1 cellular context compared by ENCODE assay signal in the genomic region with DNA sequence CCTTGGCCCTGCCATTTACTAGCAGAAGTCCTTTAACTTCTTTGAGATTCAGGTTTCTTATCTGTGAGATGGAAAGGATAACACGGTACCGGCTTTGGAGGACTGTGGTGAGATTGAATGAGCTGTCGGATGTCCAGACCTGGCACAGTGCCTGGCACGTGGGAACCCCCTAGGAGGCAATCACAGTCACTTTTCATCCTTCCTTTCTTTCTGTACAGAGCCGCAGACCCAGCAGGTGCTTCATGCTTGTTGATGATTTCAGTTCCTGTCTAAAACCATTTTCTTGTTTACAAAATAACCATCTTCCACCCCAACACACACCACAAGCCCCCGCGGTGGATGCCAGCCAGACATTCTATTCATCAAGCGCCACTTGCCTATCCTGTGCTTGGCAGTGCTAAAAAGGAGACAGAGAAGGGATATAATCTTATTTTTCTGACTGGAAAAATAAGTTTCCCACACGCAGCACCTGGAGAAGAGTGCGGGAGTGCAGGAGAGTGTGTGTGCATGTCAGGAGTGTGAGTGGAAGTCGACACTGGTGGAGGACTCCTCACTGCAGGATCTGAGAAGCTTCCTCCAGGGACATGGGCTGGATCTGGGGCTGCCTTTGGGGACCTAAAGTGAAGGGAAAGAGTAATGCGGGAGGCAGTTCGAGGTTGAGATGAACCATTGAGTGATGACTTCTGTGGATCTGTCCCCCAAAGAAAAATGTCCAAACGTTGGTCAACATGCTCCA.
TF ChIP-seq lines count a peak whose summit lies in the region.

No MANE protein-coding gene starts in this region.

TF ChIP-seq in GM12878, 131 proteins besides CTCF, POLR2A, EP300 and RAD21 (continued from another document and continues in another):
- peak; percentile 64 for TF ChIP-seq KLF5 (IDR thresholded peaks at IDR 0.05; ENCODE audit: partially characterized antibody)
- TF ChIP-seq NR2C2 (IDR thresholded peaks at IDR 0.05; ENCODE audit: borderline replicate concordance, control insufficient read depth, insufficient read length, low read depth): no peak
- TF ChIP-seq, protein P1, sequence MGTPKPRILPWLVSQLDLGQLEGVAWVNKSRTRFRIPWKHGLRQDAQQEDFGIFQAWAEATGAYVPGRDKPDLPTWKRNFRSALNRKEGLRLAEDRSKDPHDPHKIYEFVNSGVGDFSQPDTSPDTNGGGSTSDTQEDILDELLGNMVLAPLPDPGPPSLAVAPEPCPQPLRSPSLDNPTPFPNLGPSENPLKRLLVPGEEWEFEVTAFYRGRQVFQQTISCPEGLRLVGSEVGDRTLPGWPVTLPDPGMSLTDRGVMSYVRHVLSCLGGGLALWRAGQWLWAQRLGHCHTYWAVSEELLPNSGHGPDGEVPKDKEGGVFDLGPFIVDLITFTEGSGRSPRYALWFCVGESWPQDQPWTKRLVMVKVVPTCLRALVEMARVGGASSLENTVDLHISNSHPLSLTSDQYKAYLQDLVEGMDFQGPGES (IDR thresholded peaks at IDR 0.05): no peak
- no peak for TF ChIP-seq ZNF384 (IDR thresholded peaks at IDR 0.05; ENCODE audit: borderline replicate concordance, low read depth, low read length)
- peak; percentile 65 for TF ChIP-seq IRF4 (IDR thresholded peaks at IDR 0.05; ENCODE audit: low read depth, low read length)
- TF ChIP-seq ZNF217 (IDR thresholded peaks at IDR 0.05): no peak
- TF ChIP-seq RCOR1 (conservative IDR thresholded peaks at IDR 0.05; ENCODE audit: low read depth, low read length): no peak
- no peak for TF ChIP-seq HDGF (IDR thresholded peaks at IDR 0.05)
- TF ChIP-seq, protein P2, sequence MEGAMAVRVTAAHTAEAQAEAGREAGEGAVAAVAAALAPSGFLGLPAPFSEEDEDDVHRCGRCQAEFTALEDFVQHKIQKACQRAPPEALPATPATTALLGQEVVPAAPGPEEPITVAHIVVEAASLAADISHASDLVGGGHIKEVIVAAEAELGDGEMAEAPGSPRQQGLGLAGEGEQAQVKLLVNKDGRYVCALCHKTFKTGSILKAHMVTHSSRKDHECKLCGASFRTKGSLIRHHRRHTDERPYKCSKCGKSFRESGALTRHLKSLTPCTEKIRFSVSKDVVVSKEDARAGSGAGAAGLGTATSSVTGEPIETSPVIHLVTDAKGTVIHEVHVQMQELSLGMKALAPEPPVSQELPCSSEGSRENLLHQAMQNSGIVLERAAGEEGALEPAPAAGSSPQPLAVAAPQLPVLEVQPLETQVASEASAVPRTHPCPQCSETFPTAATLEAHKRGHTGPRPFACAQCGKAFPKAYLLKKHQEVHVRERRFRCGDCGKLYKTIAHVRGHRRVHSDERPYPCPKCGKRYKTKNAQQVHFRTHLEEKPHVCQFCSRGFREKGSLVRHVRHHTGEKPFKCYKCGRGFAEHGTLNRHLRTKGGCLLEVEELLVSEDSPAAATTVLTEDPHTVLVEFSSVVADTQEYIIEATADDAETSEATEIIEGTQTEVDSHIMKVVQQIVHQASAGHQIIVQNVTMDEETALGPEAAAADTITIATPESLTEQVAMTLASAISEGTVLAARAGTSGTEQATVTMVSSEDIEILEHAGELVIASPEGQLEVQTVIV (IDR thresholded peaks at IDR 0.05; ENCODE audit: borderline replicate concordance, partially characterized antibody): no peak
- no peak for TF ChIP-seq NR2F1 (conservative IDR thresholded peaks at IDR 0.05)
- no peak for TF ChIP-seq KAT2A (conservative IDR thresholded peaks at IDR 0.05; ENCODE audit: control insufficient read depth, low read depth, low read length)
- TF ChIP-seq, protein P3, sequence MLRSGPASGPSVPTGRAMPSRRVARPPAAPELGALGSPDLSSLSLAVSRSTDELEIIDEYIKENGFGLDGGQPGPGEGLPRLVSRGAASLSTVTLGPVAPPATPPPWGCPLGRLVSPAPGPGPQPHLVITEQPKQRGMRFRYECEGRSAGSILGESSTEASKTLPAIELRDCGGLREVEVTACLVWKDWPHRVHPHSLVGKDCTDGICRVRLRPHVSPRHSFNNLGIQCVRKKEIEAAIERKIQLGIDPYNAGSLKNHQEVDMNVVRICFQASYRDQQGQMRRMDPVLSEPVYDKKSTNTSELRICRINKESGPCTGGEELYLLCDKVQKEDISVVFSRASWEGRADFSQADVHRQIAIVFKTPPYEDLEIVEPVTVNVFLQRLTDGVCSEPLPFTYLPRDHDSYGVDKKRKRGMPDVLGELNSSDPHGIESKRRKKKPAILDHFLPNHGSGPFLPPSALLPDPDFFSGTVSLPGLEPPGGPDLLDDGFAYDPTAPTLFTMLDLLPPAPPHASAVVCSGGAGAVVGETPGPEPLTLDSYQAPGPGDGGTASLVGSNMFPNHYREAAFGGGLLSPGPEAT (IDR thresholded peaks at IDR 0.05; ENCODE audit: low read depth): peak; percentile 77
- peak; percentile 75 for TF ChIP-seq BCL11A (IDR thresholded peaks at IDR 0.05; ENCODE audit: low read depth, low read length)
- TF ChIP-seq, protein P4, sequence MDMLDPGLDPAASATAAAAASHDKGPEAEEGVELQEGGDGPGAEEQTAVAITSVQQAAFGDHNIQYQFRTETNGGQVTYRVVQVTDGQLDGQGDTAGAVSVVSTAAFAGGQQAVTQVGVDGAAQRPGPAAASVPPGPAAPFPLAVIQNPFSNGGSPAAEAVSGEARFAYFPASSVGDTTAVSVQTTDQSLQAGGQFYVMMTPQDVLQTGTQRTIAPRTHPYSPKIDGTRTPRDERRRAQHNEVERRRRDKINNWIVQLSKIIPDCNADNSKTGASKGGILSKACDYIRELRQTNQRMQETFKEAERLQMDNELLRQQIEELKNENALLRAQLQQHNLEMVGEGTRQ (IDR thresholded peaks at IDR 0.05; ENCODE audit: borderline replicate concordance, low read depth, low read length): peak; percentile 11; the same call in 1 of the 2 replicates
- TF ChIP-seq EED (IDR thresholded peaks at IDR 0.05; ENCODE audit: low read depth): peak; percentile 54
- TF ChIP-seq, protein P5, sequence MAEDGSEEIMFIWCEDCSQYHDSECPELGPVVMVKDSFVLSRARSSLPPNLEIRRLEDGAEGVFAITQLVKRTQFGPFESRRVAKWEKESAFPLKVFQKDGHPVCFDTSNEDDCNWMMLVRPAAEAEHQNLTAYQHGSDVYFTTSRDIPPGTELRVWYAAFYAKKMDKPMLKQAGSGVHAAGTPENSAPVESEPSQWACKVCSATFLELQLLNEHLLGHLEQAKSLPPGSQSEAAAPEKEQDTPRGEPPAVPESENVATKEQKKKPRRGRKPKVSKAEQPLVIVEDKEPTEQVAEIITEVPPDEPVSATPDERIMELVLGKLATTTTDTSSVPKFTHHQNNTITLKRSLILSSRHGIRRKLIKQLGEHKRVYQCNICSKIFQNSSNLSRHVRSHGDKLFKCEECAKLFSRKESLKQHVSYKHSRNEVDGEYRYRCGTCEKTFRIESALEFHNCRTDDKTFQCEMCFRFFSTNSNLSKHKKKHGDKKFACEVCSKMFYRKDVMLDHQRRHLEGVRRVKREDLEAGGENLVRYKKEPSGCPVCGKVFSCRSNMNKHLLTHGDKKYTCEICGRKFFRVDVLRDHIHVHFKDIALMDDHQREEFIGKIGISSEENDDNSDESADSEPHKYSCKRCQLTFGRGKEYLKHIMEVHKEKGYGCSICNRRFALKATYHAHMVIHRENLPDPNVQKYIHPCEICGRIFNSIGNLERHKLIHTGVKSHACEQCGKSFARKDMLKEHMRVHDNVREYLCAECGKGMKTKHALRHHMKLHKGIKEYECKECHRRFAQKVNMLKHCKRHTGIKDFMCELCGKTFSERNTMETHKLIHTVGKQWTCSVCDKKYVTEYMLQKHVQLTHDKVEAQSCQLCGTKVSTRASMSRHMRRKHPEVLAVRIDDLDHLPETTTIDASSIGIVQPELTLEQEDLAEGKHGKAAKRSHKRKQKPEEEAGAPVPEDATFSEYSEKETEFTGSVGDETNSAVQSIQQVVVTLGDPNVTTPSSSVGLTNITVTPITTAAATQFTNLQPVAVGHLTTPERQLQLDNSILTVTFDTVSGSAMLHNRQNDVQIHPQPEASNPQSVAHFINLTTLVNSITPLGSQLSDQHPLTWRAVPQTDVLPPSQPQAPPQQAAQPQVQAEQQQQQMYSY (CRISPR knock-in tag; IDR thresholded peaks at IDR 0.05): no peak
- TF ChIP-seq FOS (IDR thresholded peaks at IDR 0.05; ENCODE audit: borderline replicate concordance, extremely low read depth, insufficient read length): no peak
- TF ChIP-seq DPF2 (IDR thresholded peaks at IDR 0.05): peak; percentile 78
- TF ChIP-seq JUNB (IDR thresholded peaks at IDR 0.05): no peak
- TF ChIP-seq SIX5 (IDR thresholded peaks at IDR 0.05; ENCODE audit: low read depth, low read length, severe bottlenecking): no peak
- TF ChIP-seq, protein P6, sequence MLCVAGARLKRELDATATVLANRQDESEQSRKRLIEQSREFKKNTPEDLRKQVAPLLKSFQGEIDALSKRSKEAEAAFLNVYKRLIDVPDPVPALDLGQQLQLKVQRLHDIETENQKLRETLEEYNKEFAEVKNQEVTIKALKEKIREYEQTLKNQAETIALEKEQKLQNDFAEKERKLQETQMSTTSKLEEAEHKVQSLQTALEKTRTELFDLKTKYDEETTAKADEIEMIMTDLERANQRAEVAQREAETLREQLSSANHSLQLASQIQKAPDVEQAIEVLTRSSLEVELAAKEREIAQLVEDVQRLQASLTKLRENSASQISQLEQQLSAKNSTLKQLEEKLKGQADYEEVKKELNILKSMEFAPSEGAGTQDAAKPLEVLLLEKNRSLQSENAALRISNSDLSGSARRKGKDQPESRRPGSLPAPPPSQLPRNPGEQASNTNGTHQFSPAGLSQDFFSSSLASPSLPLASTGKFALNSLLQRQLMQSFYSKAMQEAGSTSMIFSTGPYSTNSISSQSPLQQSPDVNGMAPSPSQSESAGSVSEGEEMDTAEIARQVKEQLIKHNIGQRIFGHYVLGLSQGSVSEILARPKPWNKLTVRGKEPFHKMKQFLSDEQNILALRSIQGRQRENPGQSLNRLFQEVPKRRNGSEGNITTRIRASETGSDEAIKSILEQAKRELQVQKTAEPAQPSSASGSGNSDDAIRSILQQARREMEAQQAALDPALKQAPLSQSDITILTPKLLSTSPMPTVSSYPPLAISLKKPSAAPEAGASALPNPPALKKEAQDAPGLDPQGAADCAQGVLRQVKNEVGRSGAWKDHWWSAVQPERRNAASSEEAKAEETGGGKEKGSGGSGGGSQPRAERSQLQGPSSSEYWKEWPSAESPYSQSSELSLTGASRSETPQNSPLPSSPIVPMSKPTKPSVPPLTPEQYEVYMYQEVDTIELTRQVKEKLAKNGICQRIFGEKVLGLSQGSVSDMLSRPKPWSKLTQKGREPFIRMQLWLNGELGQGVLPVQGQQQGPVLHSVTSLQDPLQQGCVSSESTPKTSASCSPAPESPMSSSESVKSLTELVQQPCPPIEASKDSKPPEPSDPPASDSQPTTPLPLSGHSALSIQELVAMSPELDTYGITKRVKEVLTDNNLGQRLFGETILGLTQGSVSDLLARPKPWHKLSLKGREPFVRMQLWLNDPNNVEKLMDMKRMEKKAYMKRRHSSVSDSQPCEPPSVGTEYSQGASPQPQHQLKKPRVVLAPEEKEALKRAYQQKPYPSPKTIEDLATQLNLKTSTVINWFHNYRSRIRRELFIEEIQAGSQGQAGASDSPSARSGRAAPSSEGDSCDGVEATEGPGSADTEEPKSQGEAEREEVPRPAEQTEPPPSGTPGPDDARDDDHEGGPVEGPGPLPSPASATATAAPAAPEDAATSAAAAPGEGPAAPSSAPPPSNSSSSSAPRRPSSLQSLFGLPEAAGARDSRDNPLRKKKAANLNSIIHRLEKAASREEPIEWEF (IDR thresholded peaks at IDR 0.05; ENCODE audit: insufficient replicate concordance, low read depth, low read length): peak; percentile 50
- TF ChIP-seq, protein P7, sequence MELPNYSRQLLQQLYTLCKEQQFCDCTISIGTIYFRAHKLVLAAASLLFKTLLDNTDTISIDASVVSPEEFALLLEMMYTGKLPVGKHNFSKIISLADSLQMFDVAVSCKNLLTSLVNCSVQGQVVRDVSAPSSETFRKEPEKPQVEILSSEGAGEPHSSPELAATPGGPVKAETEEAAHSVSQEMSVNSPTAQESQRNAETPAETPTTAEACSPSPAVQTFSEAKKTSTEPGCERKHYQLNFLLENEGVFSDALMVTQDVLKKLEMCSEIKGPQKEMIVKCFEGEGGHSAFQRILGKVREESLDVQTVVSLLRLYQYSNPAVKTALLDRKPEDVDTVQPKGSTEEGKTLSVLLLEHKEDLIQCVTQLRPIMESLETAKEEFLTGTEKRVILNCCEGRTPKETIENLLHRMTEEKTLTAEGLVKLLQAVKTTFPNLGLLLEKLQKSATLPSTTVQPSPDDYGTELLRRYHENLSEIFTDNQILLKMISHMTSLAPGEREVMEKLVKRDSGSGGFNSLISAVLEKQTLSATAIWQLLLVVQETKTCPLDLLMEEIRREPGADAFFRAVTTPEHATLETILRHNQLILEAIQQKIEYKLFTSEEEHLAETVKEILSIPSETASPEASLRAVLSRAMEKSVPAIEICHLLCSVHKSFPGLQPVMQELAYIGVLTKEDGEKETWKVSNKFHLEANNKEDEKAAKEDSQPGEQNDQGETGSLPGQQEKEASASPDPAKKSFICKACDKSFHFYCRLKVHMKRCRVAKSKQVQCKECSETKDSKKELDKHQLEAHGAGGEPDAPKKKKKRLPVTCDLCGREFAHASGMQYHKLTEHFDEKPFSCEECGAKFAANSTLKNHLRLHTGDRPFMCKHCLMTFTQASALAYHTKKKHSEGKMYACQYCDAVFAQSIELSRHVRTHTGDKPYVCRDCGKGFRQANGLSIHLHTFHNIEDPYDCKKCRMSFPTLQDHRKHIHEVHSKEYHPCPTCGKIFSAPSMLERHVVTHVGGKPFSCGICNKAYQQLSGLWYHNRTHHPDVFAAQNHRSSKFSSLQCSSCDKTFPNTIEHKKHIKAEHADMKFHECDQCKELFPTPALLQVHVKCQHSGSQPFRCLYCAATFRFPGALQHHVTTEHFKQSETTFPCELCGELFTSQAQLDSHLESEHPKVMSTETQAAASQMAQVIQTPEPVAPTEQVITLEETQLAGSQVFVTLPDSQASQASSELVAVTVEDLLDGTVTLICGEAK (IDR thresholded peaks at IDR 0.05; ENCODE audit: borderline replicate concordance): no peak
- TF ChIP-seq HDAC6 (IDR thresholded peaks at IDR 0.05; ENCODE audit: unreplicated experiment): no peak
- TF ChIP-seq TCF7 (IDR thresholded peaks at IDR 0.05; ENCODE audit: borderline replicate concordance): 0 out of 2 replicates have a peak, but pooled peaks have one; percentile 29
- TF ChIP-seq SPI1 (IDR thresholded peaks at IDR 0.05; ENCODE audit: borderline replicate concordance, insufficient read depth, low read depth, low read length): peak; percentile 94
- TF ChIP-seq TCF12 (IDR thresholded peaks at IDR 0.05; ENCODE audit: low read depth, low read length): peak; percentile 95
- TF ChIP-seq, protein P8, sequence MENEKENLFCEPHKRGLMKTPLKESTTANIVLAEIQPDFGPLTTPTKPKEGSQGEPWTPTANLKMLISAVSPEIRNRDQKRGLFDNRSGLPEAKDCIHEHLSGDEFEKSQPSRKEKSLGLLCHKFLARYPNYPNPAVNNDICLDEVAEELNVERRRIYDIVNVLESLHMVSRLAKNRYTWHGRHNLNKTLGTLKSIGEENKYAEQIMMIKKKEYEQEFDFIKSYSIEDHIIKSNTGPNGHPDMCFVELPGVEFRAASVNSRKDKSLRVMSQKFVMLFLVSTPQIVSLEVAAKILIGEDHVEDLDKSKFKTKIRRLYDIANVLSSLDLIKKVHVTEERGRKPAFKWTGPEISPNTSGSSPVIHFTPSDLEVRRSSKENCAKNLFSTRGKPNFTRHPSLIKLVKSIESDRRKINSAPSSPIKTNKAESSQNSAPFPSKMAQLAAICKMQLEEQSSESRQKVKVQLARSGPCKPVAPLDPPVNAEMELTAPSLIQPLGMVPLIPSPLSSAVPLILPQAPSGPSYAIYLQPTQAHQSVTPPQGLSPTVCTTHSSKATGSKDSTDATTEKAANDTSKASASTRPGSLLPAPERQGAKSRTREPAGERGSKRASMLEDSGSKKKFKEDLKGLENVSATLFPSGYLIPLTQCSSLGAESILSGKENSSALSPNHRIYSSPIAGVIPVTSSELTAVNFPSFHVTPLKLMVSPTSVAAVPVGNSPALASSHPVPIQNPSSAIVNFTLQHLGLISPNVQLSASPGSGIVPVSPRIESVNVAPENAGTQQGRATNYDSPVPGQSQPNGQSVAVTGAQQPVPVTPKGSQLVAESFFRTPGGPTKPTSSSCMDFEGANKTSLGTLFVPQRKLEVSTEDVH (IDR thresholded peaks at IDR 0.05; ENCODE audit: low read depth, partially characterized antibody): no peak
- no peak for TF ChIP-seq SMAD5 (IDR thresholded peaks at IDR 0.05; ENCODE audit: low read depth)
- no peak for TF ChIP-seq ZNF622 (IDR thresholded peaks at IDR 0.05)
